In genomic region chr5:83871533-83872380, GRCh38 we compare ENCODE assay signal across 14 cellular contexts.
"Had no signal": no experiment of that assay in that cellular context is flagged by ENCODE, and none has a peak within 500 bp of the region (broad histone marks: within the 10 kb centered on the region; RNA-seq: fewer than 3 reads in every experiment).

No MANE protein-coding gene starts in this region.

- H3K36me3 ChIP-seq: gastrocnemius medialis, neural progenitor cell, ovary, sigmoid colon, stomach, uterus had no signal

- H3K4me1 ChIP-seq: gastrocnemius medialis, neural progenitor cell, sigmoid colon, stomach, uterus had no signal

- H3K4me1 Mint-ChIP-seq: mesothelial cell of epicardium, neural progenitor cell, T-helper 17 cell had no signal

- H3K4me3 Mint-ChIP-seq: activated T-helper 1 cell treated with anti-CD3 and anti-CD28 coated beads, Interleukin-12 subunit alpha, Interleukin-12 subunit beta, Interleukin-2, Interleukin-4 antibody, amounts not matched to agents 30 ng/mL and 10 ng/mL and 1 ng/mL, durations not matched to agents 14 hours and 24 hours and 36 hours; mesothelial cell of epicardium; neural progenitor cell; T-helper 17 cell had no signal

- H3K27ac Mint-ChIP-seq: activated T-helper 1 cell treated with anti-CD3 and anti-CD28 coated beads, Interleukin-12 subunit alpha, Interleukin-12 subunit beta, Interleukin-2, Interleukin-4 antibody, amounts not matched to agents 30 ng/mL and 10 ng/mL and 1 ng/mL, durations not matched to agents 14 hours and 24 hours and 36 hours; mesothelial cell of epicardium; neural progenitor cell; T-helper 17 cell had no signal

- ATAC-seq: gastrocnemius medialis, left ventricle myocardium superior, T-helper 17 cell had no signal

- H3K9me3 Mint-ChIP-seq: activated T-helper 1 cell treated with anti-CD3 and anti-CD28 coated beads, Interleukin-12 subunit alpha, Interleukin-12 subunit beta, Interleukin-2, Interleukin-4 antibody, amounts not matched to agents 30 ng/mL and 10 ng/mL and 1 ng/mL, durations not matched to agents 14 hours and 24 hours and 36 hours; mesothelial cell of epicardium; neural progenitor cell had no signal

- H3K27me3 ChIP-seq: gastrocnemius medialis, neural progenitor cell, sigmoid colon, stomach, uterus had no signal

- DNase-seq: activated CD4-positive, alpha-beta T cell treated with anti-CD3 and anti-CD28 coated beads, Interleukin-2, amount 50 U/mL, for 1 hour; activated naive CD4-positive, alpha-beta T cell; aorta; gastrocnemius medialis; left ventricle myocardium superior; ovary; sigmoid colon; stimulated activated CD4-positive, alpha-beta T cell treated with anti-CD3 and anti-CD28 coated beads, Interleukin-1b, Interleukin-23, amount 100 ng/mL, for 48 hours; stomach; T-helper 17 cell; uterus had no signal

- H3K36me3 Mint-ChIP-seq: mesothelial cell of epicardium, neural progenitor cell had no signal

- H3K9me3 ChIP-seq: gastrocnemius medialis, ovary, sigmoid colon, stomach, uterus had no signal

- H3K27ac ChIP-seq: gastrocnemius medialis, neural progenitor cell, ovary, sigmoid colon, stomach, uterus had no signal

- H3K4me3 ChIP-seq: gastrocnemius medialis, neural progenitor cell, ovary, sigmoid colon, stomach, uterus had no signal

- H3K27me3 Mint-ChIP-seq: T-helper 17 cell had no signal
